In genomic region chr12:64584173-64584555, GRCh38 we compare ENCODE assay signal across 13 cellular contexts. TPM values are rescaled to one million over a fixed set of nuclear protein-coding genes. Genes with fewer than 3 reads are reported as not detected.
DNase-seq lines count a peak whose midpoint lies in the region; ATAC-seq and TF ChIP-seq lines count a peak whose summit lies in the region.
"Had no signal": no experiment of that assay in that cellular context is flagged by ENCODE, and none has a peak within 500 bp of the region (broad histone marks: within the 10 kb centered on the region; RNA-seq: fewer than 3 reads in every experiment).

No MANE protein-coding gene starts in this region.

- no peaks in the 10 kb centered on the region for H3K9me3 ChIP-seq in vagina

- TF ChIP-seq CTCF in mesothelial cell of epicardium (IDR thresholded peaks at IDR 0.05; ENCODE audit: unreplicated experiment) (no peak), vagina (IDR thresholded peaks at IDR 0.05) (no peak)

- H3K36me3 ChIP-seq in vagina: no peaks in the 10 kb centered on the region

- peak overlapping the region; percentile 75 for H3K27ac Mint-ChIP-seq in stimulated activated naive CD8-positive, alpha-beta T cell treated with anti-CD3 and anti-CD28 coated beads, Interleukin-15, Interleukin-2, amounts not matched to agents 100 ng/mL and 50 ng/mL, for 24 hours
- H3K27ac Mint-ChIP-seq in activated CD8-positive, alpha-beta T cell treated with anti-CD3 and anti-CD28 coated beads, Interleukin-2, amount 10 ng/mL, durations not matched to agents 7 days and 5 days: peak overlapping the region; percentile 37
- H3K27ac Mint-ChIP-seq in mesothelial cell of epicardium: peak overlapping the region; percentile 21

- no peaks in the 10 kb centered on the region for H3K27me3 Mint-ChIP-seq in stimulated activated naive CD8-positive, alpha-beta T cell treated with anti-CD3 and anti-CD28 coated beads, Interleukin-15, Interleukin-2, amounts not matched to agents 100 ng/mL and 50 ng/mL, for 24 hours
- H3K27me3 Mint-ChIP-seq in activated CD8-positive, alpha-beta T cell treated with anti-CD3 and anti-CD28 coated beads, Interleukin-2, amount 10 ng/mL, durations not matched to agents 7 days and 5 days (ENCODE audit: low read depth): peaks cover 4% of the 10 kb centered on the region
- H3K27me3 Mint-ChIP-seq in mesothelial cell of epicardium (ENCODE audit: low read depth): no peaks in the 10 kb centered on the region

- peak overlapping the region; percentile 58 for H3K4me3 Mint-ChIP-seq in stimulated activated naive CD8-positive, alpha-beta T cell treated with anti-CD3 and anti-CD28 coated beads, Interleukin-15, Interleukin-2, amounts not matched to agents 100 ng/mL and 50 ng/mL, for 24 hours
- no peak overlapping the region for H3K4me3 Mint-ChIP-seq in activated CD8-positive, alpha-beta T cell treated with anti-CD3 and anti-CD28 coated beads, Interleukin-2, amount 10 ng/mL, durations not matched to agents 7 days and 5 days
- no peak overlapping the region for H3K4me3 Mint-ChIP-seq in mesothelial cell of epicardium

- CTCF ChIA-PET in activated CD8-positive, alpha-beta T cell treated with anti-CD3 and anti-CD28 coated beads, Interleukin-2, amount 10 ng/mL, durations not matched to agents 7 days and 5 days (lab: Charles Lee): interaction anchor here (0.7 to 1.6 kb wide), 5 partner anchors 14 to 218 kb away, joined by 3 read pairs; no protein-coding TSS in a partner anchor

- POLR2A ChIA-PET in activated CD8-positive, alpha-beta T cell treated with anti-CD3 and anti-CD28 coated beads, Interleukin-2, amount 10 ng/mL, durations not matched to agents 7 days and 5 days (lab: Charles Lee): interaction anchor here (0.7 kb wide), 1 partner anchor 25 kb away, joined by 3 read pairs; no protein-coding TSS in a partner anchor

- no peaks in the 10 kb centered on the region for H3K27me3 ChIP-seq in vagina

- H3K4me1 ChIP-seq in vagina: peaks cover 20% of the 10 kb centered on the region

- H3K36me3 Mint-ChIP-seq in stimulated activated naive CD8-positive, alpha-beta T cell treated with anti-CD3 and anti-CD28 coated beads, Interleukin-15, Interleukin-2, amounts not matched to agents 100 ng/mL and 50 ng/mL, for 24 hours (ENCODE audit: low read depth): no peaks in the 10 kb centered on the region
- H3K36me3 Mint-ChIP-seq in activated CD8-positive, alpha-beta T cell treated with anti-CD3 and anti-CD28 coated beads, Interleukin-2, amount 10 ng/mL, durations not matched to agents 7 days and 5 days (ENCODE audit: low read depth): no peaks in the 10 kb centered on the region
- no peaks in the 10 kb centered on the region for H3K36me3 Mint-ChIP-seq in mesothelial cell of epicardium

- intact Hi-C loops in vagina (cut with DNase I): no loop called here

- no peak for ATAC-seq in stimulated activated naive CD8-positive, alpha-beta T cell treated with anti-CD3 and anti-CD28 coated beads, Interleukin-15, Interleukin-2, amounts not matched to agents 100 U/mL and 50 U/mL, for 24 hours
- no peak for ATAC-seq in activated CD8-positive, alpha-beta T cell treated with anti-CD3 and anti-CD28 coated beads, Interleukin-2, amount 10 ng/mL, durations not matched to agents 7 days and 5 days

- no peak for TF ChIP-seq POLR2A in vagina (IDR thresholded peaks at IDR 0.05)

- H3K4me1 Mint-ChIP-seq in stimulated activated naive CD8-positive, alpha-beta T cell treated with anti-CD3 and anti-CD28 coated beads, Interleukin-15, Interleukin-2, amounts not matched to agents 100 ng/mL and 50 ng/mL, for 24 hours (ENCODE audit: low read depth): peaks cover 21% of the 10 kb centered on the region
- peaks cover 17% of the 10 kb centered on the region for H3K4me1 Mint-ChIP-seq in activated CD8-positive, alpha-beta T cell treated with anti-CD3 and anti-CD28 coated beads, Interleukin-2, amount 10 ng/mL, durations not matched to agents 7 days and 5 days (ENCODE audit: low read depth)
- peaks cover 29% of the 10 kb centered on the region for H3K4me1 Mint-ChIP-seq in mesothelial cell of epicardium

- H3K9me3 Mint-ChIP-seq in stimulated activated naive CD8-positive, alpha-beta T cell treated with anti-CD3 and anti-CD28 coated beads, Interleukin-15, Interleukin-2, amounts not matched to agents 100 ng/mL and 50 ng/mL, for 24 hours: no peaks in the 10 kb centered on the region
- H3K9me3 Mint-ChIP-seq in activated CD8-positive, alpha-beta T cell treated with anti-CD3 and anti-CD28 coated beads, Interleukin-2, amount 10 ng/mL, durations not matched to agents 7 days and 5 days (ENCODE audit: insufficient read depth): no peaks in the 10 kb centered on the region
- H3K9me3 Mint-ChIP-seq in mesothelial cell of epicardium: no peaks in the 10 kb centered on the region

- peak overlapping the region; percentile 1 for H3K27ac ChIP-seq in vagina

- no peak overlapping the region for H3K4me3 ChIP-seq in vagina

- no peak for DNase-seq in stimulated activated naive CD8-positive, alpha-beta T cell treated with anti-CD3 and anti-CD28 coated beads, Interleukin-15, Interleukin-2, amounts not matched to agents 100 U/mL and 50 U/mL, for 24 hours
- DNase-seq in activated CD8-positive, alpha-beta T cell treated with anti-CD3 and anti-CD28 coated beads, Interleukin-2, amount 10 ng/mL, durations not matched to agents 7 days and 5 days: no peak
- DNase-seq in mesothelial cell of epicardium (ENCODE audit: low spot score in 2 of 2, unreplicated experiment in 2 of 2): no peak
- DNase-seq in vagina (ENCODE audit: extremely low spot score in 2 of 2): no peak
- DNase-seq in HT-29 (ENCODE audit: low spot score): no peak
- DNase-seq in HPDE6-E6E7 (ENCODE audit: extremely low spot score): no peak
- no peak for DNase-seq in NCI-H524 treated with DMSO at 0.1 percent for 48 hours (lab: John Stamatoyannopoulos, UW)
- DNase-seq: activated CD4-positive, CD25-positive, alpha-beta regulatory T cell; COR-L47; hypothalamus; NCI-H1694; stimulated activated CD4-positive, alpha-beta T cell treated with anti-CD3 and anti-CD28 coated beads, Interleukin-12 subunit alpha, Interleukin-12 subunit beta, amount 100 ng/mL, for 4 hours had no signal

RNA-seq across cellular contexts. Expression of gene RASSF3, which starts 26.1 kb away (rescaled TPM):
- 10 to 100 TPM; 61.7 to 63.7 TPM for total RNA-seq in activated CD8-positive, alpha-beta T cell treated with anti-CD3 and anti-CD28 coated beads, Interleukin-2, amount 10 ng/mL, durations not matched to agents 7 days and 5 days
- 16.3 to 18.8 TPM (median 16.3 TPM) in 3 replicates for total RNA-seq in mesothelial cell of epicardium
- total RNA-seq in vagina: 29.5 TPM
- total RNA-seq in HT-29 (2014; rRNA removed; shearing (Covaris generic)): 41.2 and 41.9 TPM in 2 replicates

Comparison
In these comparisons a context has a peak if more than half of its experiments do, and no peak if none do; other contexts are left out.
1. H3K27ac Mint-ChIP-seq: peak in every context shown above with its lines; median percentile 75 in stimulated activated naive CD8-positive, alpha-beta T cell treated with anti-CD3 and anti-CD28 coated beads, Interleukin-15, Interleukin-2, amounts not matched to agents 100 ng/mL and 50 ng/mL, for 24 hours; 37 in activated CD8-positive, alpha-beta T cell treated with anti-CD3 and anti-CD28 coated beads, Interleukin-2, amount 10 ng/mL, durations not matched to agents 7 days and 5 days; 21 in mesothelial cell of epicardium.